In the genomic region with DNA sequence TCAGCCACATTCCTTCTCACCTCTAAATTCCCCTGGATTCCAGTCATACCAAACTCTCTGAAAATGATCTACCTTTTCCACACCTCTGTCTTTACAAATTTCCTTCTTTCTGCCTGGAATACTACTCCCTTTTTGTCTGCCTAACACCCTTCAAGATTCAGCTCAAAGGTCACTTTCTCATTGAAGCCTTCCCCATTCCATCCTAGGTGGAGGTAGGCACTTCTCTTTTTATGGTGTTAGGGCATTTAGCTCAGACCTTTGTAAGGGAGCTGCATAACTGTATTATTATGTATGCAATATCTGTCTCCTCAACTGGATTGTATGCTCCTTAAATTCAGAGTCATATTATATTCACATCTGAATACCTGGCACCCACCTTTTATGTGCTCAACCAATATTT, we compare ENCODE assay signal across 23 cellular contexts.
DNase-seq lines count a peak whose midpoint lies in the region; ATAC-seq and TF ChIP-seq lines count a peak whose summit lies in the region.
"Had no signal": no experiment of that assay in that cellular context is flagged by ENCODE, and none has a peak within 500 bp of the region (broad histone marks: within the 10 kb centered on the region; RNA-seq: fewer than 3 reads in every experiment).

No MANE protein-coding gene starts in this region.

- no peaks in the 10 kb centered on the region for H3K9me2 ChIP-seq in Karpas-422 (replicated peaks; ENCODE audit: insufficient read depth, low read length)

- H3K4me2 ChIP-seq in Karpas-422 (ENCODE audit: low read depth, low read length, poor library complexity, severe bottlenecking) = no peak overlapping the region
- H3K4me2 ChIP-seq: BLaER1 had no signal

- no peak overlapping the region for H3K27ac ChIP-seq in Karpas-422 (ENCODE audit: low read length)
- H3K27ac ChIP-seq: BLaER1 had no signal

- no peaks in the 10 kb centered on the region for H3K79me2 ChIP-seq in Karpas-422 (ENCODE audit: low read length)

- DNase-seq in Karpas-422 (peak; percentile 12), left colon (no peak), mucosa of descending colon (peak in 1 of 3 donors; percentile 3), NCI-H2196 (lab: John Stamatoyannopoulos, UW; ENCODE audit: unreplicated experiment) (no peak), NOMO-1 treated with dmso at 0.1 percent for 144 hours (lab: John Stamatoyannopoulos, UW; ENCODE audit: unreplicated experiment) (no peak)
- DNase-seq: 8988T; ACHN; BE2C; C1 segment of cervical spinal cord; CD4-positive, alpha-beta memory T cell; CD4-positive, CD25-positive, alpha-beta regulatory T cell; CD8-positive, alpha-beta memory T cell; COR-L47; DMS 273 treated with DMSO at 0.1 percent for 48 hours; DMS153; DMS53; DMS79; DND-41; EL; GDM1 had no signal

- H4K20me1 ChIP-seq in Karpas-422 (ENCODE audit: insufficient read depth, low read depth, low read length) = no peaks in the 10 kb centered on the region
- H4K20me1 ChIP-seq: BLaER1 had no signal

- H3K9me3 ChIP-seq in Karpas-422 (ENCODE audit: low read length) (no peaks in the 10 kb centered on the region), mucosa of descending colon (peaks cover 2% of the 10 kb centered on the region)
- H3K9me3 ChIP-seq: BE2C had no signal

- no peaks in the 10 kb centered on the region for H3K36me3 ChIP-seq in Karpas-422 (ENCODE audit: insufficient read depth, low read length)
- H3K36me3 ChIP-seq in mucosa of descending colon (ENCODE audit: low read depth) = no peaks in the 10 kb centered on the region
- H3K36me3 ChIP-seq: BE2C, BLaER1 had no signal

- no peak overlapping the region for H3K9ac ChIP-seq in Karpas-422 (ENCODE audit: low read length)
- H3K9ac ChIP-seq: BLaER1 had no signal

- H3K4me3 ChIP-seq in Karpas-422 (ENCODE audit: low read length) (no peak overlapping the region), mucosa of descending colon (no peak overlapping the region)
- H3K4me3 ChIP-seq: BLaER1, GM12878 had no signal

- H2AFZ ChIP-seq in Karpas-422 (ENCODE audit: low read length) = no peak overlapping the region

- H3K4me1 ChIP-seq in Karpas-422 (ENCODE audit: low read length) = no peaks in the 10 kb centered on the region
- H3K4me1 ChIP-seq in mucosa of descending colon (ENCODE audit: low read depth) = no peaks in the 10 kb centered on the region
- H3K4me1 ChIP-seq: BE2C, BLaER1 had no signal

- intact Hi-C loops in left colon (cut with DNase I, micrococcal nuclease) (no loop called here), mucosa of descending colon (cut with DNase I, micrococcal nuclease) (no loop called here)

- H3K27me3 ChIP-seq in Karpas-422 (ENCODE audit: low read length) = no peaks in the 10 kb centered on the region
- H3K27me3 ChIP-seq: BE2C, BLaER1 had no signal

- ATAC-seq in left colon (peak; percentile 93), mucosa of descending colon (peak; percentile 80), HG02885 (IDR thresholded peaks at IDR 0.05; ENCODE audit: poor library complexity, unreplicated experiment) (no peak)
- ATAC-seq: GM12878 had no signal

- TF ChIP-seq CTCF in mucosa of descending colon (IDR thresholded peaks at IDR 0.05) = no peak
